ENCODE assay signal across 27 cellular contexts in genomic region chr7:144650439-144650838, GRCh38.
A peak's percentile ranks its signal among the peaks of the same experiment; 100 is the strongest.
DNase-seq lines count a peak whose midpoint lies in the region; FAIRE-seq and TF ChIP-seq lines count a peak whose summit lies in the region.
"Had no signal": no experiment of that assay in that cellular context is flagged by ENCODE, and none has a peak within 500 bp of the region (broad histone marks: within the 10 kb centered on the region; RNA-seq: fewer than 3 reads in every experiment).

No MANE protein-coding gene starts in this region.

- H3K4me2 ChIP-seq in neuronal stem cell (ENCODE audit: insufficient read depth, low read length, poor library complexity, severe bottlenecking) = no peak overlapping the region
- H3K4me2 ChIP-seq: BLaER1 had no signal

- no peak overlapping the region for H2BK12ac ChIP-seq in neuronal stem cell (ENCODE audit: low read length)

- H3K27ac ChIP-seq in HEK293 (ENCODE audit: extremely low read depth, low read depth, low read length) = no peak overlapping the region
- H3K27ac ChIP-seq in kidney (ENCODE audit: low read depth in 2 of 2, low read length in 2 of 2) = no peak overlapping the region
- no peak overlapping the region for H3K27ac ChIP-seq in neuronal stem cell (replicated peaks; ENCODE audit: low read length)
- H3K27ac ChIP-seq in spleen = no peak overlapping the region
- H3K27ac ChIP-seq: BLaER1 had no signal

- H2AK5ac ChIP-seq in neuronal stem cell (ENCODE audit: low read depth, low read length) = no peak overlapping the region

- intact Hi-C loops in kidney (cut with DNase I) (no loop called here), spleen (cut with DNase I; ENCODE audit: low total_unique reads) (no loop called here)

- no peak overlapping the region for H2BK5ac ChIP-seq in neuronal stem cell (ENCODE audit: low read length)

- H3K9me3 ChIP-seq in HEK293 (ENCODE audit: control insufficient read depth, insufficient read depth, low read depth, low read length) (no peaks in the 10 kb centered on the region), kidney (ENCODE audit: control insufficient read depth in 1 of 2, low read length in 2 of 2) (no peaks in the 10 kb centered on the region), neuronal stem cell (replicated peaks in 1 of 2; ENCODE audit: control insufficient read depth in 2 of 2, insufficient read depth in 1 of 2, low read depth in 1 of 2, low read length in 2 of 2) (no peaks in the 10 kb centered on the region), spleen (peaks cover 0 to 16% (median 6%) of the 10 kb centered on the region in 8 donors)

- H3K36me3 ChIP-seq in HEK293 (ENCODE audit: control insufficient read depth in 2 of 2, insufficient read depth in 1 of 2, low read length in 2 of 2) (no peaks in the 10 kb centered on the region), kidney (ENCODE audit: control insufficient read depth in 1 of 2, insufficient read depth in 2 of 2, low read length in 2 of 2) (no peaks in the 10 kb centered on the region), neuronal stem cell (replicated peaks in 1 of 2; ENCODE audit: control insufficient read depth in 2 of 2, insufficient read depth in 2 of 2, low read length in 2 of 2) (no peaks in the 10 kb centered on the region), spleen (peaks cover 0 to 14% (median 7%) of the 10 kb centered on the region in 6 donors)
- H3K36me3 ChIP-seq: BE2C, BLaER1 had no signal

- no peak overlapping the region for H3K18ac ChIP-seq in neuronal stem cell (ENCODE audit: low read length)

- no peak overlapping the region for H3K4me3 ChIP-seq in HEK293 (ENCODE audit: low read depth, low read length)
- no peak overlapping the region for H3K4me3 ChIP-seq in kidney (ENCODE audit: low read length in 2 of 2)
- no peak overlapping the region for H3K4me3 ChIP-seq in neuronal stem cell (ENCODE audit: low read length in 2 of 2)
- no peak overlapping the region for H3K4me3 ChIP-seq in spleen
- H3K4me3 ChIP-seq: BLaER1, GM12878 had no signal

- H3K23ac ChIP-seq in neuronal stem cell (ENCODE audit: low read depth, low read length, poor library complexity) = no peak overlapping the region

- no peak overlapping the region for H2BK15ac ChIP-seq in neuronal stem cell (ENCODE audit: low read length)

- H3K9ac ChIP-seq in kidney (ENCODE audit: low read length in 2 of 2) (no peak overlapping the region), neuronal stem cell (ENCODE audit: low read depth, low read length, poor library complexity) (peak overlapping the region; percentile 60)
- H3K9ac ChIP-seq: BLaER1 had no signal

- POLR2A ChIA-PET in HEK293 (lab: Yijun Ruan, JAX) = no interaction called here

- H3K4me1 ChIP-seq in HEK293 (ENCODE audit: control insufficient read depth, insufficient read depth, low read length) (no peaks in the 10 kb centered on the region), kidney (ENCODE audit: control insufficient read depth in 1 of 2, insufficient read depth in 1 of 2, low read depth in 1 of 2, low read length in 2 of 2) (no peaks in the 10 kb centered on the region), neuronal stem cell (ENCODE audit: control insufficient read depth in 2 of 2, insufficient read depth in 1 of 2, low read depth in 1 of 2, low read length in 2 of 2) (no peaks in the 10 kb centered on the region), spleen (no peaks in the 10 kb centered on the region)
- H3K4me1 ChIP-seq: BE2C had no signal

- DNase-seq in kidney = peak; percentile 67
- DNase-seq in neuronal stem cell (ENCODE audit: low spot score) = no peak
- DNase-seq in spleen = peak; percentile 70
- no peak for DNase-seq in mesenteric fat pad (ENCODE audit: low spot score)
- no peak for DNase-seq in stimulated activated naive CD4-positive, alpha-beta T cell (lab: John Stamatoyannopoulos, UW)
- DNase-seq in effector CD4-positive, alpha-beta T cell = no peak
- DNase-seq: 8988T; ACHN; BE2C; C1 segment of cervical spinal cord; CD4-positive, alpha-beta memory T cell; CD4-positive, CD25-positive, alpha-beta regulatory T cell; CD8-positive, alpha-beta memory T cell; COR-L47; DMS 273 treated with DMSO at 0.1 percent for 48 hours; DMS153; DMS53; DMS79; DND-41; EL; GDM1 had no signal

- WGBS in neuronal stem cell (ENCODE audit: extremely low coverage in 2 of 2, insufficient read length in 2 of 2, insufficient replicate concordance in 1 of 2), 2 donors = no CpG with 5 or more reads among the region's 24 CpGs
- WGBS in spleen, 5 donors = 95 to 99% (median 97%) methylated on average over 10 to 24 of the region's 24 CpGs

- CTCF ChIA-PET in HEK293 (lab: Yijun Ruan, JAX) = interaction anchor here (0.6 kb wide), 1 partner anchor 98 kb away, joined by 3 read pairs; no protein-coding TSS in a partner anchor

- no peak overlapping the region for H3K4ac ChIP-seq in neuronal stem cell (ENCODE audit: low read length)

- TF ChIP-seq POLR2A in spleen (IDR thresholded peaks at IDR 0.05) = no peak

- no peak overlapping the region for H2AFZ ChIP-seq in neuronal stem cell (ENCODE audit: low read length)

- H3K27me3 ChIP-seq in neuronal stem cell (ENCODE audit: control insufficient read depth in 3 of 3, insufficient read depth in 3 of 3, low read depth in 1 of 3, low read length in 3 of 3) = no peaks in the 10 kb centered on the region
- no peaks in the 10 kb centered on the region for H3K27me3 ChIP-seq in spleen (replicated peaks in 1 of 7)
- H3K27me3 ChIP-seq: BE2C, BLaER1 had no signal

- TF ChIP-seq CTCF in HEK293 (tag by site-specific recombination; IDR thresholded peaks at IDR 0.05) (no peak), kidney (IDR thresholded peaks at IDR 0.05; ENCODE audit: borderline replicate concordance, extremely low read depth, insufficient read depth) (no peak), spleen (IDR thresholded peaks at IDR 0.05 in 8 of 11, conservative IDR thresholded peaks at IDR 0.05 in 3 of 11) (no peak)

- FAIRE-seq in kidney (lab: Jason Lieb, UNC) = no peak
- FAIRE-seq: A204.1, GM12878, GM12892, GM18507 had no signal

- H4K91ac ChIP-seq in neuronal stem cell (ENCODE audit: low read depth, low read length, poor library complexity) = no peak overlapping the region

- H3K79me1 ChIP-seq in neuronal stem cell (ENCODE audit: low read depth, low read length) = no peaks in the 10 kb centered on the region

- no peak overlapping the region for H2BK120ac ChIP-seq in neuronal stem cell (ENCODE audit: low read depth, low read length)

- no peak overlapping the region for H3K14ac ChIP-seq in neuronal stem cell (ENCODE audit: low read length)

- no peak overlapping the region for H4K8ac ChIP-seq in neuronal stem cell (ENCODE audit: low read depth, low read length)

TF ChIP-seq in HEK293, 187 proteins besides CTCF, POLR2A, EP300 and RAD21:
- TF ChIP-seq ZNF202 (tag by site-specific recombination; IDR thresholded peaks at IDR 0.05; ENCODE audit: borderline replicate concordance) (peak; percentile 46; the same call in 1 of the 2 replicates), ZNF169 (tag by site-specific recombination; IDR thresholded peaks at IDR 0.05) (no peak), ZNF548 (tag by site-specific recombination; IDR thresholded peaks at IDR 0.05) (no peak)

Comparison
In these comparisons a context has a peak if more than half of its experiments do, and no peak if none do; other contexts are left out.
1. DNase-seq: peak in kidney (single experiment) and spleen (single experiment); none in neuronal stem cell (single experiment), mesenteric fat pad (single experiment), stimulated activated naive CD4-positive, alpha-beta T cell (0 of 6) and effector CD4-positive, alpha-beta T cell (single experiment).